ENCODE assay signal across 2 cellular contexts in the genomic region with DNA sequence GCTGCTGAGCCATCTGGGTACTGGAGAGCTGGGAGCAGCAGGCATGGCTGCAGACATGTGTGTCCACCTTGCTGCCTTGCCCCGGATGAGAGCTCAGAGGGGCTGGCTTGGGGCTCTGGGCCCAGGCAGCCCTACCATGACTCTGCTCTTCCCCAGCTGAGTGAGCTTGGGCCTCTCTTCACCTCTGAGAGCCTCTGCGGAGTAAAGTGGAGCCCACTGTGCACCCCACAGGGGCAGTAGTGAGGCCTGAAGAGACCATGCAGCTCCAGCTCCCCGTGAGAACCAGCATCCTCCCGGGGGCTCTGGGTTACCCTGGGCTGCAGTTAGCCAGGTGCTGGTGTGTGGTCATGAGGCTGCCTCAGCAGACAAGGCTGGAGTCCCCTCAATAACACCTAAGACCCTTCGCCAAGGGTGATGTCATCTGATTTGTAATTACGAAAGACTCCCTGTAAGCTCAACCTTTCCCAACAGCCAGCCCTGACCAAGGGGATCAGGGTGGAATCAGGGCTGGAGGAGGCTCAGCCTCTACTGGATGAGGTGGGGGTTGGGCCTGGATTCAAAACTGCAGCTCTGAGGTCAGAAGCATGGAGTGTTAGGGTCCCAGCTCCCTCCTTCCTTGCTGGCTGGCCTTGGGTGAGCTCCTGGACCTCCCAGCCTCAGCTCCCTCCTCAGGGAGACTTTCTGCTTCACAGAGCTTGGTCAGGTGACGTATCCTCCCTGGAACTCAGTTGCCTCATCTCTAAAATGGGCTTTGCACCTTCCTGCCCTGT.
TF ChIP-seq lines count a peak whose summit lies in the region.

No MANE protein-coding gene starts in this region.

TF ChIP-seq in GM23338, 12 proteins besides CTCF, POLR2A, EP300 and RAD21:
- TF ChIP-seq POLR2AphosphoS5 (IDR thresholded peaks at IDR 0.05; ENCODE audit: low read depth) (no peak), EZH2 (IDR thresholded peaks at IDR 0.05; ENCODE audit: low read depth, unreplicated experiment) (no peak), EZH2phosphoT487 (IDR thresholded peaks at IDR 0.05; ENCODE audit: unreplicated experiment) (no peak)
- TF ChIP-seq, protein P1, sequence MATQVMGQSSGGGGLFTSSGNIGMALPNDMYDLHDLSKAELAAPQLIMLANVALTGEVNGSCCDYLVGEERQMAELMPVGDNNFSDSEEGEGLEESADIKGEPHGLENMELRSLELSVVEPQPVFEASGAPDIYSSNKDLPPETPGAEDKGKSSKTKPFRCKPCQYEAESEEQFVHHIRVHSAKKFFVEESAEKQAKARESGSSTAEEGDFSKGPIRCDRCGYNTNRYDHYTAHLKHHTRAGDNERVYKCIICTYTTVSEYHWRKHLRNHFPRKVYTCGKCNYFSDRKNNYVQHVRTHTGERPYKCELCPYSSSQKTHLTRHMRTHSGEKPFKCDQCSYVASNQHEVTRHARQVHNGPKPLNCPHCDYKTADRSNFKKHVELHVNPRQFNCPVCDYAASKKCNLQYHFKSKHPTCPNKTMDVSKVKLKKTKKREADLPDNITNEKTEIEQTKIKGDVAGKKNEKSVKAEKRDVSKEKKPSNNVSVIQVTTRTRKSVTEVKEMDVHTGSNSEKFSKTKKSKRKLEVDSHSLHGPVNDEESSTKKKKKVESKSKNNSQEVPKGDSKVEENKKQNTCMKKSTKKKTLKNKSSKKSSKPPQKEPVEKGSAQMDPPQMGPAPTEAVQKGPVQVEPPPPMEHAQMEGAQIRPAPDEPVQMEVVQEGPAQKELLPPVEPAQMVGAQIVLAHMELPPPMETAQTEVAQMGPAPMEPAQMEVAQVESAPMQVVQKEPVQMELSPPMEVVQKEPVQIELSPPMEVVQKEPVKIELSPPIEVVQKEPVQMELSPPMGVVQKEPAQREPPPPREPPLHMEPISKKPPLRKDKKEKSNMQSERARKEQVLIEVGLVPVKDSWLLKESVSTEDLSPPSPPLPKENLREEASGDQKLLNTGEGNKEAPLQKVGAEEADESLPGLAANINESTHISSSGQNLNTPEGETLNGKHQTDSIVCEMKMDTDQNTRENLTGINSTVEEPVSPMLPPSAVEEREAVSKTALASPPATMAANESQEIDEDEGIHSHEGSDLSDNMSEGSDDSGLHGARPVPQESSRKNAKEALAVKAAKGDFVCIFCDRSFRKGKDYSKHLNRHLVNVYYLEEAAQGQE (IDR thresholded peaks at IDR 0.05; ENCODE audit: unreplicated experiment), result no peak

TF ChIP-seq in H1, 55 proteins besides CTCF, POLR2A, EP300 and RAD21:
- TF ChIP-seq CEBPB (IDR thresholded peaks at IDR 0.05; ENCODE audit: low read depth, low read length) (no peak), EZH2 (IDR thresholded peaks at IDR 0.05; ENCODE audit: low read depth, low read length, severe bottlenecking) (no peak), BACH1 (IDR thresholded peaks at IDR 0.05; ENCODE audit: low read length) (no peak), POU5F1 (IDR thresholded peaks at IDR 0.05; ENCODE audit: low read depth, low read length) (no peak), JUND (IDR thresholded peaks at IDR 0.05; ENCODE audit: low read length) (no peak), KDM5A (IDR thresholded peaks at IDR 0.05; ENCODE audit: low read length) (no peak), GTF2F1 (IDR thresholded peaks at IDR 0.05; ENCODE audit: borderline replicate concordance, low read depth, low read length) (no peak), CHD1 (IDR thresholded peaks at IDR 0.05; ENCODE audit: low read depth, low read length) (no peak), SRF (IDR thresholded peaks at IDR 0.05; ENCODE audit: low read depth, low read length) (no peak), BRCA1 (IDR thresholded peaks at IDR 0.05; ENCODE audit: low read depth, low read length) (no peak), SUZ12 (IDR thresholded peaks at IDR 0.05; ENCODE audit: low read length) (no peak), KDM4A (IDR thresholded peaks at IDR 0.05; ENCODE audit: low read depth, low read length, severe bottlenecking) (no peak), TAF7 (optimal IDR thresholded peaks at IDR 0.05; ENCODE audit: borderline replicate concordance, low read depth, low read length) (no peak), SP1 (IDR thresholded peaks at IDR 0.05; ENCODE audit: low read depth, low read length) (no peak), ASH2L (IDR thresholded peaks at IDR 0.05; ENCODE audit: low read length) (no peak)
- TF ChIP-seq, protein P2, sequence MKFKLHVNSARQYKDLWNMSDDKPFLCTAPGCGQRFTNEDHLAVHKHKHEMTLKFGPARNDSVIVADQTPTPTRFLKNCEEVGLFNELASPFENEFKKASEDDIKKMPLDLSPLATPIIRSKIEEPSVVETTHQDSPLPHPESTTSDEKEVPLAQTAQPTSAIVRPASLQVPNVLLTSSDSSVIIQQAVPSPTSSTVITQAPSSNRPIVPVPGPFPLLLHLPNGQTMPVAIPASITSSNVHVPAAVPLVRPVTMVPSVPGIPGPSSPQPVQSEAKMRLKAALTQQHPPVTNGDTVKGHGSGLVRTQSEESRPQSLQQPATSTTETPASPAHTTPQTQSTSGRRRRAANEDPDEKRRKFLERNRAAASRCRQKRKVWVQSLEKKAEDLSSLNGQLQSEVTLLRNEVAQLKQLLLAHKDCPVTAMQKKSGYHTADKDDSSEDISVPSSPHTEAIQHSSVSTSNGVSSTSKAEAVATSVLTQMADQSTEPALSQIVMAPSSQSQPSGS (IDR thresholded peaks at IDR 0.05; ENCODE audit: low read length), result no peak
- TF ChIP-seq, protein P3, sequence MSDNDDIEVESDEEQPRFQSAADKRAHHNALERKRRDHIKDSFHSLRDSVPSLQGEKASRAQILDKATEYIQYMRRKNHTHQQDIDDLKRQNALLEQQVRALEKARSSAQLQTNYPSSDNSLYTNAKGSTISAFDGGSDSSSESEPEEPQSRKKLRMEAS (IDR thresholded peaks at IDR 0.05), result no peak
